Comparison of ENCODE assay signal across 13 cellular contexts in genomic region chr3:8152826-8153418, GRCh38.
"Had no signal": no experiment of that assay in that cellular context is flagged by ENCODE, and none has a peak within 500 bp of the region (broad histone marks: within the 10 kb centered on the region; RNA-seq: fewer than 3 reads in every experiment).

No MANE protein-coding gene starts in this region.

- H3K36me3 ChIP-seq: right lobe of liver, spleen, transverse colon had no signal

- H3K4me1 ChIP-seq: right lobe of liver, spleen, transverse colon had no signal

- H3K4me3 ChIP-seq: right lobe of liver, spleen, transverse colon had no signal

- H3K27ac ChIP-seq: right lobe of liver, spleen, transverse colon had no signal

- H3K27me3 ChIP-seq: right lobe of liver, spleen, transverse colon had no signal

- ATAC-seq: effector memory CD8-positive, alpha-beta T cell; right lobe of liver; stimulated activated naive B cell treated with anti-CD40 and anti-IgM and Interleukin-4, amounts not matched to agents 10 μg/mL and 1 μg/mL and 100 μg/mL, for 72 hours had no signal

- DNase-seq: activated CD4-positive, alpha-beta memory T cell treated with anti-CD3 and anti-CD28 coated beads, Interleukin-2, amount 10 ng/mL, durations not matched to agents 7 days and 5 days; activated gamma-delta T cell; activated naive CD8-positive, alpha-beta T cell treated with anti-CD3 and anti-CD28 coated beads for 36 hours; activated T-cell treated with anti-CD3 and anti-CD28 coated beads, Interleukin-2, amount 50 U/mL, for 48 hours; cerebellar nuclear complex; effector memory CD8-positive, alpha-beta T cell; islet precursor cell; midbrain; right lobe of liver; spleen; stimulated activated CD4-positive, alpha-beta T cell treated with anti-CD3 and anti-CD28 coated beads, Interleukin-1b, Interleukin-23, amount 100 ng/mL, for 48 hours; stimulated activated naive B cell treated with anti-CD40 and anti-IgM and Interleukin-4, amounts not matched to agents 10 μg/mL and 1 μg/mL and 100 μg/mL, for 72 hours; transverse colon had no signal

- H3K9me3 ChIP-seq: right lobe of liver, spleen, transverse colon had no signal
